In genomic region chr11:11864332-11864731, GRCh38 we compare ENCODE assay signal across 18 cellular contexts.
"Had no signal": no experiment of that assay in that cellular context is flagged by ENCODE, and none has a peak within 500 bp of the region (broad histone marks: within the 10 kb centered on the region; RNA-seq: fewer than 3 reads in every experiment).

No MANE protein-coding gene starts in this region.

- H3K27ac ChIP-seq: cardiac muscle cell, esophagus muscularis mucosa, gastroesophageal sphincter, heart left ventricle, left ventricle myocardium inferior, tibial artery had no signal

- ATAC-seq: gastroesophageal sphincter, heart left ventricle had no signal

- H3K4me3 ChIP-seq: cardiac muscle cell, esophagus muscularis mucosa, gastroesophageal sphincter, heart left ventricle, left ventricle myocardium inferior, tibial artery had no signal

- H3K36me3 ChIP-seq: cardiac muscle cell, esophagus muscularis mucosa, gastroesophageal sphincter, heart left ventricle, left ventricle myocardium inferior had no signal

- H3K4me3 Mint-ChIP-seq: activated CD4-positive, alpha-beta memory T cell treated with anti-CD3 and anti-CD28 coated beads for 36 hours; dendritic cell treated with granulocyte-macrophage colony-stimulating factor and Interleukin-4, amounts not matched to agents 40 ng/mL and 50 ng/mL, for 4 days; nephron; T-helper 2 cell treated with Interferon-gamma antibody and Interleukin-4, amounts not matched to agents 5 μg/mL and 100 μg/mL, for 36 hours had no signal

- H3K9me3 Mint-ChIP-seq: dendritic cell treated with granulocyte-macrophage colony-stimulating factor and Interleukin-4, amounts not matched to agents 40 ng/mL and 50 ng/mL, for 4 days had no signal

- H3K27me3 Mint-ChIP-seq: activated CD4-positive, alpha-beta memory T cell treated with anti-CD3 and anti-CD28 coated beads for 36 hours; activated naive CD4-positive, alpha-beta T cell treated with anti-CD3 and anti-CD28 coated beads, Interleukin-2, amount 50 U/mL, for 24 hours; dendritic cell treated with granulocyte-macrophage colony-stimulating factor and Interleukin-4, amounts not matched to agents 40 ng/mL and 50 ng/mL, for 4 days had no signal

- DNase-seq: activated CD4-positive, alpha-beta memory T cell treated with anti-CD3 and anti-CD28 coated beads for 36 hours; activated effector memory CD4-positive, alpha-beta T cell treated with anti-CD3 and anti-CD28 coated beads, Interleukin-2, amount 50 U/mL, for 16 hours; activated T-cell treated with anti-CD3 and anti-CD28 coated beads, Interleukin-2, amount 50 U/mL, for 1 hour; amygdala; effector CD8-positive, alpha-beta T cell; heart left ventricle; kidney glomerular epithelial cell; left ventricle myocardium inferior; stimulated activated CD8-positive, alpha-beta memory T cell treated with anti-CD3 and anti-CD28 coated beads, Interleukin-4, amount 100 ng/mL, for 48 hours; substantia nigra; tibial artery had no signal

- H3K27ac Mint-ChIP-seq: activated CD4-positive, alpha-beta memory T cell treated with anti-CD3 and anti-CD28 coated beads for 36 hours; dendritic cell treated with granulocyte-macrophage colony-stimulating factor and Interleukin-4, amounts not matched to agents 40 ng/mL and 50 ng/mL, for 4 days; nephron; T-helper 2 cell treated with Interferon-gamma antibody and Interleukin-4, amounts not matched to agents 5 μg/mL and 100 μg/mL, for 36 hours had no signal
